ENCODE assay signal across 19 cellular contexts in genomic region chr6:12606616-12607015, GRCh38.
"Had no signal": no experiment of that assay in that cellular context is flagged by ENCODE, and none has a peak within 500 bp of the region (broad histone marks: within the 10 kb centered on the region; RNA-seq: fewer than 3 reads in every experiment).

No MANE protein-coding gene starts in this region.

- DNase-seq: activated B cell treated with CpG ODN at 0.5 μM for 24 hours; activated CD4-positive, alpha-beta memory T cell treated with anti-CD3 and anti-CD28 coated beads, Interleukin-2, amount 10 ng/mL, durations not matched to agents 7 days and 5 days; activated CD4-positive, alpha-beta T cell treated with anti-CD3 and anti-CD28 coated beads for 1 hour; activated CD4-positive, alpha-beta T cell treated with anti-CD3 and anti-CD28 coated beads, Interleukin-2, amount 10 ng/mL, durations not matched to agents 7 days and 5 days; activated gamma-delta T cell; activated naive CD4-positive, alpha-beta T cell treated with anti-CD3 and anti-CD28 coated beads for 36 hours; activated T-cell treated with anti-CD3 and anti-CD28 coated beads for 4 hours; activated T-cell treated with anti-CD3 and anti-CD28 coated beads, Interleukin-2, amount 50 U/mL, for 48 hours; NCI-H1048; NCI-H1930; NCI-H2171 treated with DMSO at 0.1 percent for 48 hours; NCI-H345; NCI-H510A; NCI-H526 treated with DMSO at 0.1 percent for 48 hours; NCI-H82; PC-3; SIG-M5; T-helper 17 cell; T-helper 9 cell had no signal
